ENCODE assay signal across 21 cellular contexts in the genomic region with DNA sequence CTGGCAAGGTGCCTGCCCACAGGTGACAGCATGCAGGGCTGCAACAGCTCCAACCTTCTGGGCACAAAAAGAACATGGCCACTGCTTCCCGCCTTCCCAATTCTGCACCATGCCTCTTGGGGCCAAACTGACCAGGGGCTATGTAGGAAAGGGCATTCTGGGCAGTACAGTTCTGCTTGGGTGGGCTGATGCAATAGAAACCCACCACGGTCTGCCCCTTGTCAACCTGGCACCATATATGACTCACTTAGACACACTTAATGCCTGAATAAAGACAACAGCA. TPM values are rescaled to one million over a fixed set of nuclear protein-coding genes. Genes with fewer than 3 reads are reported as not detected.
DNase-seq lines count a peak whose midpoint lies in the region; ATAC-seq, FAIRE-seq and TF ChIP-seq lines count a peak whose summit lies in the region.
"Had no signal": no experiment of that assay in that cellular context is flagged by ENCODE, and none has a peak within 500 bp of the region (broad histone marks: within the 10 kb centered on the region; RNA-seq: fewer than 3 reads in every experiment).

No MANE protein-coding gene starts in this region.

- H3K9me3 ChIP-seq in BLaER1 (peaks cover 10% of the 10 kb centered on the region; the same call in 1 of the 2 replicates), kidney (ENCODE audit: control insufficient read depth in 1 of 2, low read length in 2 of 2) (peaks cover 0 to 6% of the 10 kb centered on the region in 2 donors), sigmoid colon (no peaks in the 10 kb centered on the region), stomach (peaks cover 0 to 4% (median 0%) of the 10 kb centered on the region in 4 donors)

- H3K4me3 ChIP-seq in BLaER1 (no peak overlapping the region), kidney (ENCODE audit: low read length in 2 of 2) (no peak overlapping the region), sigmoid colon (no peak overlapping the region), stomach (no peak overlapping the region)
- H3K4me3 ChIP-seq: GM12878 had no signal

- intact Hi-C loops in kidney (cut with DNase I) = no loop called here
- intact Hi-C loops in sigmoid colon (cut with DNase I) = no loop called here
- intact Hi-C loops in stomach (cut with DNase I; ENCODE audit: low total_unique reads) = no loop called here

- H3K27me3 ChIP-seq in BLaER1 (no peaks in the 10 kb centered on the region), sigmoid colon (peaks cover 0 to 13% (median 0%) of the 10 kb centered on the region in 3 donors), stomach (peaks cover 0 to 43% (median 0%) of the 10 kb centered on the region in 3 donors)

- peak; percentile 4 for DNase-seq in activated CD8-positive, alpha-beta memory T cell treated with anti-CD3 and anti-CD28 coated beads, Interleukin-2, amount 50 U/mL, for 4 hours
- DNase-seq in activated CD8-positive, alpha-beta memory T cell treated with anti-CD3 and anti-CD28 coated beads, Interleukin-2, amount 50 U/mL, for 48 hours = no peak
- DNase-seq in kidney (peak; percentile 37), sigmoid colon (peak; percentile 41), T1000 (lab: John Stamatoyannopoulos, UW) (no peak), stomach (no peak)
- DNase-seq: Calu3; CD4-positive, CD25-positive, alpha-beta regulatory T cell; DMS 273 treated with DMSO at 0.1 percent for 48 hours; HCEC 1CT; HFFc6 had no signal

- WGBS in sigmoid colon, 2 donors = 84 to 95% methylated on average over 2 of the region's 2 CpGs
- 80 to 94% (median 85%) methylated on average over 2 of the region's 2 CpGs for WGBS in stomach, 5 donors

- TF ChIP-seq CTCF in kidney (IDR thresholded peaks at IDR 0.05; ENCODE audit: borderline replicate concordance, extremely low read depth, insufficient read depth) = no peak
- TF ChIP-seq CTCF in sigmoid colon (IDR thresholded peaks at IDR 0.05) = no peak
- no peak for TF ChIP-seq CTCF in stomach (IDR thresholded peaks at IDR 0.05)

- TF ChIP-seq POLR2A in sigmoid colon (IDR thresholded peaks at IDR 0.05) = no peak
- no peak for TF ChIP-seq POLR2A in stomach (IDR thresholded peaks at IDR 0.05)

- peaks cover 11% of the 10 kb centered on the region for H3K4me1 ChIP-seq in BLaER1
- no peaks in the 10 kb centered on the region for H3K4me1 ChIP-seq in kidney (ENCODE audit: control insufficient read depth in 1 of 2, insufficient read depth in 1 of 2, low read depth in 1 of 2, low read length in 2 of 2)
- no peaks in the 10 kb centered on the region for H3K4me1 ChIP-seq in sigmoid colon
- H3K4me1 ChIP-seq in stomach = no peaks in the 10 kb centered on the region

- H3K9ac ChIP-seq in BLaER1 (no peak overlapping the region), kidney (ENCODE audit: low read length in 2 of 2) (no peak overlapping the region)

- no peak for FAIRE-seq in kidney (lab: Jason Lieb, UNC)
- FAIRE-seq: GM12878, GM18507, HTR-8/SVneo had no signal

- no peak overlapping the region for H3K27ac ChIP-seq in BLaER1
- H3K27ac ChIP-seq in kidney (ENCODE audit: low read depth in 2 of 2, low read length in 2 of 2) = no peak overlapping the region
- H3K27ac ChIP-seq in sigmoid colon = no peak overlapping the region
- no peak overlapping the region for H3K27ac ChIP-seq in stomach
- H3K27ac ChIP-seq: 22Rv1 had no signal

- H3K4me2 ChIP-seq in BLaER1 = peak overlapping the region; percentile 57

- H3K36me3 ChIP-seq in BLaER1 (no peaks in the 10 kb centered on the region), kidney (ENCODE audit: control insufficient read depth in 1 of 2, insufficient read depth in 2 of 2, low read length in 2 of 2) (no peaks in the 10 kb centered on the region), sigmoid colon (no peaks in the 10 kb centered on the region), stomach (no peaks in the 10 kb centered on the region)

- ATAC-seq in HG02870 (IDR thresholded peaks at IDR 0.05; ENCODE audit: unreplicated experiment) = no peak
- ATAC-seq: GM12878 had no signal

- H4K20me1 ChIP-seq in BLaER1 = no peaks in the 10 kb centered on the region

- TF ChIP-seq EP300 in sigmoid colon (IDR thresholded peaks at IDR 0.05) = no peak
- no peak for TF ChIP-seq EP300 in stomach (IDR thresholded peaks at IDR 0.05)

RNA-seq across cellular contexts. Expression of a gene that starts 40.2 kb away (rescaled TPM):
- total RNA-seq in kidney = 13.0 TPM
- polyA plus RNA-seq in kidney (ENCODE audit: insufficient read depth, low read depth, low replicate concordance) = 3.2 TPM
- total RNA-seq in sigmoid colon = 1 to 10 TPM; 1.2 to 6.9 (median 1.9) TPM
- 1 to 10 TPM in 2 of 3 donors, under 1 TPM in 1; 0.69 to 2.8 (median 1.2) TPM for polyA plus RNA-seq in sigmoid colon
- 1 to 10 TPM in 1 of 5 donors, not detected in 4; 2.8 TPM for total RNA-seq in stomach
- 1 to 10 TPM in 2 of 3 donors, under 1 TPM in 1; 0.38 to 2.1 (median 1.2) TPM for polyA plus RNA-seq in stomach
- total RNA-seq: A673; Calu3; CD4-positive, CD25-positive, alpha-beta regulatory T cell; Daoy; H4; HFFc6 had no signal
- polyA plus RNA-seq: BJ, GM12878 had no signal

Comparison
In these comparisons a context has a peak if more than half of its experiments do, and no peak if none do; other contexts are left out.
1. DNase-seq: peak in activated CD8-positive, alpha-beta memory T cell treated with anti-CD3 and anti-CD28 coated beads, Interleukin-2, amount 50 U/mL, for 4 hours (single experiment), kidney (single experiment) and sigmoid colon (single experiment); none in activated CD8-positive, alpha-beta memory T cell treated with anti-CD3 and anti-CD28 coated beads, Interleukin-2, amount 50 U/mL, for 48 hours (single experiment), T1000 (single experiment) and stomach (single experiment).